ENCODE assay signal across 18 cellular contexts in genomic region chr6:41247882-41248707, GRCh38. TPM values are rescaled to one million over a fixed set of nuclear protein-coding genes. Genes with fewer than 3 reads are reported as not detected.
DNase-seq lines count a peak whose midpoint lies in the region; FAIRE-seq and TF ChIP-seq lines count a peak whose summit lies in the region.
"Had no signal": no experiment of that assay in that cellular context is flagged by ENCODE, and none has a peak within 500 bp of the region (broad histone marks: within the 10 kb centered on the region; RNA-seq: fewer than 3 reads in every experiment).

No MANE protein-coding gene starts in this region.

- WGBS in H9 (ENCODE audit: extremely low coverage, insufficient read length, low lambda C conversion rate): no CpG with 5 or more reads among the region's 7 CpGs
- 93% methylated on average over 7 of the region's 7 CpGs; no CpG with 5 or more reads in 1 of the 2 experiments for WGBS in H1 (ENCODE audit: extremely low coverage in 1 of 2, insufficient coverage in 1 of 2, insufficient read length in 1 of 2, insufficient replicate concordance in 2 of 2, low coverage in 1 of 2, low lambda C conversion rate in 2 of 2, missing lambda C conversion rate in 1 of 2), 2 experiments

- H3K4me3 ChIP-seq in GM06990 (replicated peaks; ENCODE audit: low read depth, low read length) (no peak overlapping the region), H1 (ENCODE audit: extremely low read depth in 1 of 4, insufficient read depth in 2 of 4, low read depth in 3 of 4, low read length in 4 of 4) (no peak overlapping the region), neutrophil (ENCODE audit: low read depth in 1 of 2, low read length in 1 of 2) (no peak overlapping the region), Karpas-422 (ENCODE audit: low read length) (no peak overlapping the region)

- CTCF ChIA-PET in H1 (lab: Charles Lee; ENCODE audit: partially characterized antibody): interaction anchor here (0.6 to 1.7 kb wide), 8 partner anchors 9 to 807 kb away, joined by 3 to 4 read pairs (median 3); partner anchors contain the start of gene TREML4

- H3K79me1 ChIP-seq in H9 (ENCODE audit: insufficient read depth, low read depth, low read length, poor library complexity, severe bottlenecking): no peaks in the 10 kb centered on the region
- no peaks in the 10 kb centered on the region for H3K79me1 ChIP-seq in H1 (ENCODE audit: low read depth, low read length)

- H3K36me3 ChIP-seq in GM06990 (ENCODE audit: control insufficient read depth, insufficient read depth, low read length) (no peaks in the 10 kb centered on the region), H1 (ENCODE audit: control insufficient read depth in 2 of 4, insufficient read depth in 4 of 4, low read length in 3 of 4) (no peaks in the 10 kb centered on the region), neutrophil (peaks cover 21% of the 10 kb centered on the region), Karpas-422 (ENCODE audit: insufficient read depth, low read length) (no peaks in the 10 kb centered on the region)
- H3K36me3 ChIP-seq: BE2C had no signal

- H3K4ac ChIP-seq in H9 (ENCODE audit: low read depth, low read length): no peak overlapping the region
- no peak overlapping the region for H3K4ac ChIP-seq in H1 (replicated peaks; ENCODE audit: insufficient read length, low read depth, low read length)

- H3K23ac ChIP-seq in H9 (ENCODE audit: insufficient read length, low read depth, low read length) (no peak overlapping the region), H1 (ENCODE audit: insufficient read length) (no peak overlapping the region)

- peaks cover 0 to 3% of the 10 kb centered on the region in 2 experiments; a peak in 3 of 5 replicates for H3K9me3 Mint-ChIP-seq in H9

- H3K14ac ChIP-seq in H9 (ENCODE audit: insufficient read depth, low read length) (no peak overlapping the region), H1 (ENCODE audit: insufficient read length) (no peak overlapping the region)

- H3K79me2 ChIP-seq in H9 (ENCODE audit: insufficient read depth, low read length): no peaks in the 10 kb centered on the region
- H3K79me2 ChIP-seq in H1 (ENCODE audit: control insufficient read depth in 1 of 2, insufficient read depth in 2 of 2, low read length in 2 of 2): no peaks in the 10 kb centered on the region
- H3K79me2 ChIP-seq in Karpas-422 (ENCODE audit: low read length): no peaks in the 10 kb centered on the region

- no peaks in the 10 kb centered on the region for H3K27me3 ChIP-seq in GM06990 (replicated peaks; ENCODE audit: control insufficient read depth, insufficient read depth, low read length)
- H3K27me3 ChIP-seq in H9 (ENCODE audit: insufficient read depth, low read length): no peaks in the 10 kb centered on the region
- no peaks in the 10 kb centered on the region for H3K27me3 ChIP-seq in H1 (replicated peaks in 1 of 4; ENCODE audit: control insufficient read depth in 3 of 4, extremely low read depth in 1 of 4, insufficient read depth in 3 of 4, low read length in 3 of 4)
- no peaks in the 10 kb centered on the region for H3K27me3 ChIP-seq in neutrophil
- no peaks in the 10 kb centered on the region for H3K27me3 ChIP-seq in Karpas-422 (ENCODE audit: low read length)

- H3K36me3 Mint-ChIP-seq in H9 (ENCODE audit: insufficient read depth in 1 of 3, low read depth in 3 of 3): no peaks in the 10 kb centered on the region

- 0 out of 2 replicates have a peak overlapping the region, but pooled peaks have one; percentile 55 for H2BK15ac ChIP-seq in H9 (ENCODE audit: low read depth, low read length)
- H2BK15ac ChIP-seq in H1 (ENCODE audit: low read length): no peak overlapping the region

- no peak for TF ChIP-seq RAD21 in H1 (IDR thresholded peaks at IDR 0.05 in 1 of 2, conservative IDR thresholded peaks at IDR 0.05 in 1 of 2; ENCODE audit: low read depth in 2 of 2, low read length in 2 of 2)

- H4K8ac ChIP-seq in H9 (replicated peaks; ENCODE audit: insufficient read length, low read depth, low read length) (no peak overlapping the region), H1 (ENCODE audit: extremely low read depth, insufficient read depth, low read length) (no peak overlapping the region)

- no peak overlapping the region for H3T11ph ChIP-seq in H9 (ENCODE audit: low read length)

- H2BK120ac ChIP-seq in H9 (ENCODE audit: low read depth, low read length, poor library complexity, severe bottlenecking) (no peak overlapping the region), H1 (replicated peaks; ENCODE audit: low read depth, low read length) (no peak overlapping the region)

- H3K4me2 ChIP-seq in H9 (ENCODE audit: insufficient read depth, insufficient read length, low read length): no peak overlapping the region
- no peak overlapping the region for H3K4me2 ChIP-seq in H1 (ENCODE audit: insufficient read depth in 1 of 2, low read depth in 2 of 2, low read length in 2 of 2)
- no peak overlapping the region for H3K4me2 ChIP-seq in Karpas-422 (ENCODE audit: low read depth, low read length, poor library complexity, severe bottlenecking)

- no peak overlapping the region for H2BK5ac ChIP-seq in H9 (ENCODE audit: insufficient read length, low read length)
- no peak overlapping the region for H2BK5ac ChIP-seq in H1 (ENCODE audit: low read depth, low read length)

- peak; percentile 58 for FAIRE-seq in H1 (lab: Jason Lieb, UNC)
- FAIRE-seq: G401.6 had no signal

- H3K56ac ChIP-seq in H9 (ENCODE audit: insufficient read length, low read depth, low read length): no peak overlapping the region
- no peak overlapping the region for H3K56ac ChIP-seq in H1 (replicated peaks; ENCODE audit: insufficient read length, low read depth, low read length)

- TF ChIP-seq POLR2A in H1 (IDR thresholded peaks at IDR 0.05; ENCODE audit: control extremely low read depth in 1 of 2, low read depth in 2 of 2, low read length in 2 of 2): no peak

- H3K9me3 ChIP-seq in H9 (ENCODE audit: control insufficient read depth, low read depth, low read length): no peaks in the 10 kb centered on the region
- no peaks in the 10 kb centered on the region for H3K9me3 ChIP-seq in H1 (ENCODE audit: insufficient read depth in 2 of 2, low read depth in 1 of 2, low read length in 1 of 2)
- no peaks in the 10 kb centered on the region for H3K9me3 ChIP-seq in neutrophil
- H3K9me3 ChIP-seq in Karpas-422 (ENCODE audit: low read length): no peaks in the 10 kb centered on the region
- H3K9me3 ChIP-seq: BE2C had no signal

- H3K4me1 Mint-ChIP-seq in H9: no peaks in the 10 kb centered on the region

- no peak overlapping the region for H4K91ac ChIP-seq in H9 (ENCODE audit: insufficient read length, low read depth, low read length)
- H4K91ac ChIP-seq in H1 (replicated peaks; ENCODE audit: insufficient read length, low read length): no peak overlapping the region

- no peak overlapping the region for H2BK20ac ChIP-seq in H9 (ENCODE audit: low read depth, low read length, poor library complexity, severe bottlenecking)
- no peak overlapping the region for H2BK20ac ChIP-seq in H1 (ENCODE audit: low read length)

- H3K27ac ChIP-seq in H9 (ENCODE audit: insufficient read length, low read depth, low read length): no peak overlapping the region
- no peak overlapping the region for H3K27ac ChIP-seq in H1 (ENCODE audit: low read depth, low read length)
- H3K27ac ChIP-seq in neutrophil: peak overlapping the region; percentile 21
- no peak overlapping the region for H3K27ac ChIP-seq in Karpas-422 (ENCODE audit: low read length)

- TF ChIP-seq EP300 in H1 (IDR thresholded peaks at IDR 0.05; ENCODE audit: borderline replicate concordance in 1 of 2, low read depth in 2 of 2, low read length in 2 of 2): no peak

- no peak overlapping the region for H4K5ac ChIP-seq in H9 (ENCODE audit: insufficient read length, low read depth, low read length)
- no peak overlapping the region for H4K5ac ChIP-seq in H1 (ENCODE audit: insufficient read length, low read depth, low read length)

- H3K9ac ChIP-seq in H9 (ENCODE audit: extremely low read depth, insufficient read length, low read length): no peak overlapping the region
- H3K9ac ChIP-seq in H1 (replicated peaks in 1 of 4; ENCODE audit: extremely low read depth in 1 of 4, low read depth in 3 of 4, low read length in 3 of 4): no peak overlapping the region
- H3K9ac ChIP-seq in Karpas-422 (ENCODE audit: low read length): no peak overlapping the region

- no peak overlapping the region for H3K27ac Mint-ChIP-seq in H9

- H3K4me1 ChIP-seq in H9 (ENCODE audit: insufficient read depth, low read length): no peaks in the 10 kb centered on the region
- H3K4me1 ChIP-seq in H1 (replicated peaks in 1 of 4; ENCODE audit: control insufficient read depth in 3 of 4, insufficient read depth in 4 of 4, low read length in 3 of 4): no peaks in the 10 kb centered on the region
- H3K4me1 ChIP-seq in neutrophil (ENCODE audit: control insufficient read depth in 1 of 2, insufficient read depth in 1 of 2, low read depth in 1 of 2, low read length in 1 of 2): peaks cover 0 to 8% of the 10 kb centered on the region in 2 experiments
- H3K4me1 ChIP-seq in Karpas-422 (ENCODE audit: low read length): no peaks in the 10 kb centered on the region
- H3K4me1 ChIP-seq: BE2C had no signal

- TF ChIP-seq CTCF in GM06990 (IDR thresholded peaks at IDR 0.05; ENCODE audit: insufficient read depth, low read length, poor library complexity, severe bottlenecking) (no peak), H9 (conservative IDR thresholded peaks at IDR 0.05) (no peak), H1 (IDR thresholded peaks at IDR 0.05; ENCODE audit: control extremely low read depth in 1 of 3, insufficient read depth in 1 of 3, low read depth in 1 of 3, low read length in 3 of 3) (no peak), neutrophil (IDR thresholded peaks at IDR 0.05) (no peak)

- H3K23me2 ChIP-seq in H9 (ENCODE audit: insufficient read length, low read depth, low read length, poor library complexity, severe bottlenecking) (no peaks in the 10 kb centered on the region), H1 (ENCODE audit: low read depth, low read length) (peaks cover 2% of the 10 kb centered on the region; the same call in 1 of the 2 replicates)

- H2BK12ac ChIP-seq in H9 (ENCODE audit: insufficient read length, low read depth, low read length) (no peak overlapping the region), H1 (ENCODE audit: low read depth, low read length) (no peak overlapping the region)

- no peaks in the 10 kb centered on the region for H4K20me1 ChIP-seq in H9 (ENCODE audit: control insufficient read depth, insufficient read depth, insufficient read length)
- H4K20me1 ChIP-seq in H1 (replicated peaks in 1 of 2; ENCODE audit: control insufficient read depth in 1 of 2, insufficient read depth in 2 of 2, low read length in 2 of 2): peaks cover 0 to under 1% of the 10 kb centered on the region in 2 experiments
- H4K20me1 ChIP-seq in Karpas-422 (ENCODE audit: insufficient read depth, low read depth, low read length): no peaks in the 10 kb centered on the region

- peak; percentile 15 for DNase-seq in GM06990 (ENCODE audit: extremely low read depth, insufficient read length)
- DNase-seq in H9: no peak
- no peak for DNase-seq in H1 (ENCODE audit: low read depth in 1 of 2, low spot score in 2 of 2)
- DNase-seq in NCI-H2029 (lab: John Stamatoyannopoulos, UW): no peak
- no peak for DNase-seq in activated CD4-positive, CD25-positive, alpha-beta regulatory T cell treated with anti-CD3 and anti-CD28 coated beads, Interleukin-2, amount 50 U/mL, for 72 hours
- DNase-seq in Karpas-422: no peak
- DNase-seq: BE2C, DMS79 treated with DMSO at 0.1 percent for 48 hours, H7, IMR-90, NCI-H187, NCI-H446, NCI-H69, OCI-M1 had no signal

- no peak overlapping the region for H3K4me3 Mint-ChIP-seq in H9

- POLR2A ChIA-PET in H1 (lab: Charles Lee; ENCODE audit: partially characterized antibody): interaction anchor here (1.3 kb wide), 1 partner anchor 8 kb away, joined by 4 read pairs; no protein-coding TSS in a partner anchor

- no peak overlapping the region for H2AFZ ChIP-seq in H9 (ENCODE audit: low read length)
- no peak overlapping the region for H2AFZ ChIP-seq in H1 (ENCODE audit: low read length)
- no peak overlapping the region for H2AFZ ChIP-seq in Karpas-422 (ENCODE audit: low read length)

- no peak overlapping the region for H2AK5ac ChIP-seq in H9 (ENCODE audit: insufficient read length, low read length)
- no peak overlapping the region for H2AK5ac ChIP-seq in H1 (ENCODE audit: low read depth, low read length)

- no peaks in the 10 kb centered on the region for H3K9me2 ChIP-seq in Karpas-422 (replicated peaks; ENCODE audit: insufficient read depth, low read length)

- H3K27me3 Mint-ChIP-seq in H9 (ENCODE audit: low read depth): peaks cover 48% of the 10 kb centered on the region

- H3K18ac ChIP-seq in H9 (ENCODE audit: insufficient read length, low read depth, low read length): no peak overlapping the region
- H3K18ac ChIP-seq in H1 (ENCODE audit: extremely low read depth, low read length): no peak overlapping the region

RNA-seq across cellular contexts. Expression of gene TREML4, which starts 19.9 kb away (rescaled TPM):
- total RNA-seq in H9 (2021): not detected in 2 replicates
- total RNA-seq in H1 (2021; fragmentation: NEBNext Ultra II Directional; extraction: Animal tissue kit (Norgen Biotek cat#: 25700)): not detected in 2 replicates
- not detected in 2 replicates for polyA plus RNA-seq in H1 (2011; rRNA removed)
- not detected for polyA plus RNA-seq in H1 (2011; cell fraction: cytosol; rRNA removed)
- not detected for polyA plus RNA-seq in H1 (2011; cell fraction: nucleus; rRNA removed)
- not detected in 4 replicates for polyA plus RNA-seq in H1 (2012, experiment 1 of 2)
- polyA plus RNA-seq in H1 (2012, experiment 2 of 2): not detected
- not detected for polyA plus RNA-seq in H1 (2013, experiment 1 of 2)
- not detected for polyA plus RNA-seq in H1 (2013, experiment 2 of 2)
- polyA minus RNA-seq in H1 (2011; rRNA and poly(A)+ RNA removed): not detected in 2 replicates
- polyA minus RNA-seq in H1 (2011; cell fraction: cytosol; rRNA and poly(A)+ RNA removed): not detected
- polyA minus RNA-seq in H1 (2011; cell fraction: nucleus; rRNA and poly(A)+ RNA removed): not detected
- not detected in 2 replicates for total RNA-seq in Karpas-422 (2014; rRNA removed; shearing (Covaris generic); ENCODE audit: low replicate concordance)
- total RNA-seq: H7, IMR-90, LHCN-M2, RPMI7951 had no signal
- polyA plus RNA-seq: IMR-90 had no signal

RNA-seq across cellular contexts. Expression of gene TREM1, which starts 38.4 kb away (rescaled TPM):
- not detected in 2 replicates for total RNA-seq in H9 (2021)
- not detected in 2 replicates for total RNA-seq in H1 (2021; fragmentation: NEBNext Ultra II Directional; extraction: Animal tissue kit (Norgen Biotek cat#: 25700))
- polyA plus RNA-seq in H1 (2011; rRNA removed): not detected in 2 replicates
- not detected for polyA plus RNA-seq in H1 (2011; cell fraction: cytosol; rRNA removed)
- polyA plus RNA-seq in H1 (2011; cell fraction: nucleus; rRNA removed): not detected
- polyA plus RNA-seq in H1 (2012, experiment 1 of 2): not detected in 4 replicates
- polyA plus RNA-seq in H1 (2012, experiment 2 of 2): not detected
- not detected for polyA plus RNA-seq in H1 (2013, experiment 1 of 2)
- polyA plus RNA-seq in H1 (2013, experiment 2 of 2): not detected
- polyA minus RNA-seq in H1 (2011; rRNA and poly(A)+ RNA removed): not detected in 2 replicates
- polyA minus RNA-seq in H1 (2011; cell fraction: cytosol; rRNA and poly(A)+ RNA removed): not detected
- not detected for polyA minus RNA-seq in H1 (2011; cell fraction: nucleus; rRNA and poly(A)+ RNA removed)
- total RNA-seq in Karpas-422 (2014; rRNA removed; shearing (Covaris generic); ENCODE audit: low replicate concordance): not detected in 2 replicates
- total RNA-seq: H7, IMR-90, RPMI7951 had no signal
- polyA plus RNA-seq: IMR-90 had no signal

RNA-seq across cellular contexts. Expression of gene TREML2, which starts 47.1 kb away (rescaled TPM):
- 0.07 TPM in 2 replicates for total RNA-seq in H9 (2021)
- 0.09 and 0.11 TPM in 2 replicates for total RNA-seq in H1 (2021; fragmentation: NEBNext Ultra II Directional; extraction: Animal tissue kit (Norgen Biotek cat#: 25700))
- 0.18 and 0.22 TPM in 2 replicates for polyA plus RNA-seq in H1 (2011; rRNA removed)
- polyA plus RNA-seq in H1 (2011; cell fraction: cytosol; rRNA removed): 0.22 TPM
- polyA plus RNA-seq in H1 (2011; cell fraction: nucleus; rRNA removed): 0.13 TPM
- 0.14 to 0.27 TPM (median 0.15 TPM) in 3 of 4 replicates, not detected in the other for polyA plus RNA-seq in H1 (2012, experiment 1 of 2)
- polyA plus RNA-seq in H1 (2012, experiment 2 of 2): 0.04 TPM
- polyA plus RNA-seq in H1 (2013, experiment 1 of 2): 0.20 TPM
- polyA plus RNA-seq in H1 (2013, experiment 2 of 2): 0.22 TPM
- 0.32 and 0.61 TPM in 2 replicates for polyA minus RNA-seq in H1 (2011; rRNA and poly(A)+ RNA removed)
- not detected for polyA minus RNA-seq in H1 (2011; cell fraction: cytosol; rRNA and poly(A)+ RNA removed)
- polyA minus RNA-seq in H1 (2011; cell fraction: nucleus; rRNA and poly(A)+ RNA removed): not detected
- 0.07 TPM in 1 of 2 replicates, not detected in the other for total RNA-seq in Karpas-422 (2014; rRNA removed; shearing (Covaris generic); ENCODE audit: low replicate concordance)
- total RNA-seq: H7, IMR-90, LHCN-M2, RPMI7951 had no signal
- polyA plus RNA-seq: IMR-90 had no signal
